ENCODE assay signal across 16 cellular contexts in genomic region chr12:124676725-124677462, GRCh38.
DNase-seq lines count a peak whose midpoint lies in the region; ATAC-seq and TF ChIP-seq lines count a peak whose summit lies in the region.
"Had no signal": no experiment of that assay in that cellular context is flagged by ENCODE, and none has a peak within 500 bp of the region (broad histone marks: within the 10 kb centered on the region; RNA-seq: fewer than 3 reads in every experiment).

No MANE protein-coding gene starts in this region.

- H3K27me3 ChIP-seq in GM23248 (replicated peaks; ENCODE audit: insufficient read depth) (no peaks in the 10 kb centered on the region), mesenchymal stem cell (ENCODE audit: control insufficient read depth in 1 of 2, insufficient read depth in 1 of 2, low read length in 2 of 2) (no peaks in the 10 kb centered on the region), gastrocnemius medialis (no peaks in the 10 kb centered on the region), PC-3 (ENCODE audit: low read length) (no peaks in the 10 kb centered on the region), thyroid gland (no peaks in the 10 kb centered on the region)

- no peaks in the 10 kb centered on the region for H3K36me3 Mint-ChIP-seq in WTC11
- peaks cover 0 to 4% of the 10 kb centered on the region in 2 donors for H3K36me3 Mint-ChIP-seq in stimulated activated naive B cell treated with anti-CD40 and anti-IgM and Interleukin-4, amounts not matched to agents 10 μg/mL and 1 μg/mL and 100 μg/mL, for 72 hours
- H3K36me3 Mint-ChIP-seq: activated naive CD8-positive, alpha-beta T cell; naive thymus-derived CD4-positive, alpha-beta T cell had no signal

- intact Hi-C loops in gastrocnemius medialis (cut with DNase I; ENCODE audit: low total_unique reads) (no loop called here), PC-3 (cut with micrococcal nuclease) (no loop called here), thyroid gland (cut with DNase I) (no loop called here)

- in situ Hi-C loops in GM23248 (cut with MboI) (no loop called here), gastrocnemius medialis (cut with MboI; ENCODE audit: low sequenced_read_pairs in 4 of 4) (no loop called here)

- H3F3A ChIP-seq in GM23248 (ENCODE audit: insufficient read depth) (peaks cover 11% of the 10 kb centered on the region; the same call in 1 of the 2 replicates), PC-3 (ENCODE audit: low read length, unreplicated experiment) (no peaks in the 10 kb centered on the region)

- H3K9me3 ChIP-seq in GM23248 (ENCODE audit: low read depth) (no peaks in the 10 kb centered on the region), mesenchymal stem cell (ENCODE audit: control insufficient read depth, low read length) (no peaks in the 10 kb centered on the region), gastrocnemius medialis (no peaks in the 10 kb centered on the region), PC-3 (ENCODE audit: low read length) (no peaks in the 10 kb centered on the region), thyroid gland (no peaks in the 10 kb centered on the region)

- H2AK5ac ChIP-seq in mesenchymal stem cell (ENCODE audit: low read length, severe bottlenecking) = peak overlapping the region; percentile 92

- no peak overlapping the region for H2AFZ ChIP-seq in GM23248
- no peak overlapping the region for H2AFZ ChIP-seq in mesenchymal stem cell (ENCODE audit: low read depth, low read length)
- H2AFZ ChIP-seq in PC-3 (ENCODE audit: low read length) = no peak overlapping the region

- CTCF ChIA-PET in WTC11 (lab: Charles Lee) (no interaction called here), PC-3 (lab: Charles Lee) (no interaction called here)

- H3K4me3 Mint-ChIP-seq in WTC11 = no peak overlapping the region
- H3K4me3 Mint-ChIP-seq in stimulated activated naive B cell treated with anti-CD40 and anti-IgM and Interleukin-4, amounts not matched to agents 10 μg/mL and 1 μg/mL and 100 μg/mL, for 72 hours = peak overlapping the region in 1 of 2 donors; percentile 68
- H3K4me3 Mint-ChIP-seq: activated CD4-positive, alpha-beta T cell treated with anti-CD3 and anti-CD28 coated beads, Interleukin-2, amount 10 ng/mL, durations not matched to agents 7 days and 5 days had no signal

- H3K36me3 ChIP-seq in GM23248 (ENCODE audit: low read depth) = no peaks in the 10 kb centered on the region
- H3K36me3 ChIP-seq in mesenchymal stem cell (ENCODE audit: control insufficient read depth in 1 of 2, insufficient read depth in 2 of 2, low read depth in 1 of 2, low read length in 2 of 2) = no peaks in the 10 kb centered on the region
- no peaks in the 10 kb centered on the region for H3K36me3 ChIP-seq in gastrocnemius medialis
- H3K36me3 ChIP-seq in PC-3 (ENCODE audit: low read depth, low read length) = no peaks in the 10 kb centered on the region
- no peaks in the 10 kb centered on the region for H3K36me3 ChIP-seq in thyroid gland

- H3K4me1 ChIP-seq in GM23248 (ENCODE audit: insufficient read depth) (peaks cover 28% of the 10 kb centered on the region), mesenchymal stem cell (ENCODE audit: control insufficient read depth, insufficient read depth, low read depth, low read length) (peaks cover 60% of the 10 kb centered on the region), gastrocnemius medialis (peaks cover 23 to 25% of the 10 kb centered on the region in 2 donors), PC-3 (ENCODE audit: insufficient read depth, low read length) (peaks cover 24% of the 10 kb centered on the region), thyroid gland (peaks cover 8 to 28% of the 10 kb centered on the region in 2 donors)

- TF ChIP-seq POLR2A in gastrocnemius medialis (IDR thresholded peaks at IDR 0.05) (no peak), thyroid gland (IDR thresholded peaks at IDR 0.05) (no peak)

- H3K4me3 ChIP-seq in GM23248 (peak overlapping the region; percentile 59), mesenchymal stem cell (ENCODE audit: insufficient read depth in 1 of 2, low read depth in 1 of 2, low read length in 2 of 2) (peak overlapping the region in 1 of 2 experiments; percentile 49), gastrocnemius medialis (peak overlapping the region in 1 of 4 donors; percentile 36), PC-3 (ENCODE audit: low read length) (no peak overlapping the region), thyroid gland (replicated peaks in 1 of 3) (no peak overlapping the region)

- peaks cover 9% of the 10 kb centered on the region for H3K4me1 Mint-ChIP-seq in WTC11
- H3K4me1 Mint-ChIP-seq in stimulated activated naive B cell treated with anti-CD40 and anti-IgM and Interleukin-4, amounts not matched to agents 10 μg/mL and 1 μg/mL and 100 μg/mL, for 72 hours = peaks cover 29 to 38% of the 10 kb centered on the region in 2 donors
- H3K4me1 Mint-ChIP-seq: activated CD4-positive, alpha-beta T cell treated with anti-CD3 and anti-CD28 coated beads, Interleukin-2, amount 10 ng/mL, durations not matched to agents 7 days and 5 days had no signal

- H3K23ac ChIP-seq in mesenchymal stem cell (ENCODE audit: low read length in 2 of 2) = peak overlapping the region in 1 of 2 experiments; percentile 46

- H3K27me3 Mint-ChIP-seq in WTC11 (ENCODE audit: low read depth) = no peaks in the 10 kb centered on the region
- peaks cover 0 to 11% of the 10 kb centered on the region in 2 donors for H3K27me3 Mint-ChIP-seq in stimulated activated naive B cell treated with anti-CD40 and anti-IgM and Interleukin-4, amounts not matched to agents 10 μg/mL and 1 μg/mL and 100 μg/mL, for 72 hours
- H3K27me3 Mint-ChIP-seq: activated CD4-positive, alpha-beta T cell treated with anti-CD3 and anti-CD28 coated beads, Interleukin-2, amount 10 ng/mL, durations not matched to agents 7 days and 5 days; activated naive CD8-positive, alpha-beta T cell; naive thymus-derived CD4-positive, alpha-beta T cell had no signal

- H3K9me2 ChIP-seq in GM23248 (ENCODE audit: insufficient read depth) (no peaks in the 10 kb centered on the region), PC-3 (replicated peaks; ENCODE audit: low read length) (no peaks in the 10 kb centered on the region)

- no peaks in the 10 kb centered on the region for H3K9me3 Mint-ChIP-seq in WTC11
- no peaks in the 10 kb centered on the region for H3K9me3 Mint-ChIP-seq in stimulated activated naive B cell treated with anti-CD40 and anti-IgM and Interleukin-4, amounts not matched to agents 10 μg/mL and 1 μg/mL and 100 μg/mL, for 72 hours
- H3K9me3 Mint-ChIP-seq: naive thymus-derived CD4-positive, alpha-beta T cell had no signal

- ATAC-seq in WTC11 = no peak
- ATAC-seq in stimulated activated naive B cell treated with anti-CD40 and anti-IgM and Interleukin-4, amounts not matched to agents 10 μg/mL and 1 μg/mL and 100 μg/mL, for 72 hours (replicated peaks) = no peak
- ATAC-seq in gastrocnemius medialis = no peak
- ATAC-seq in PC-3 = no peak

- POLR2A ChIA-PET in WTC11 (lab: Charles Lee) = no interaction called here
- POLR2A ChIA-PET in PC-3 (lab: Charles Lee; ENCODE audit: unreplicated experiment) = no interaction called here

- peak overlapping the region; percentile 78 for H2BK15ac ChIP-seq in mesenchymal stem cell (ENCODE audit: low read depth, poor library complexity, severe bottlenecking)

- H4K20me1 ChIP-seq in GM23248 (ENCODE audit: insufficient read depth) (no peaks in the 10 kb centered on the region), PC-3 (ENCODE audit: low read length) (no peaks in the 10 kb centered on the region)

- H3K9ac ChIP-seq in GM23248 (peak overlapping the region; percentile 82; the same call in 1 of the 2 replicates), mesenchymal stem cell (ENCODE audit: low read length) (peak overlapping the region; percentile 72), PC-3 (ENCODE audit: low read length) (no peak overlapping the region)

- peak overlapping the region; percentile 88 for H3K27ac ChIP-seq in GM23248
- no peak overlapping the region for H3K27ac ChIP-seq in mesenchymal stem cell (ENCODE audit: low read length, poor library complexity, severe bottlenecking)
- H3K27ac ChIP-seq in gastrocnemius medialis = peak overlapping the region in 1 of 4 donors; percentile 45
- H3K27ac ChIP-seq in PC-3 (ENCODE audit: low read length) = no peak overlapping the region
- no peak overlapping the region for H3K27ac ChIP-seq in thyroid gland

- DNase-seq in GM23248 = no peak
- DNase-seq in WTC11 (ENCODE audit: low spot score) = no peak
- DNase-seq in mesenchymal stem cell = no peak
- DNase-seq in stimulated activated naive B cell treated with anti-CD40 and anti-IgM and Interleukin-4, amounts not matched to agents 10 μg/mL and 1 μg/mL and 100 μg/mL, for 72 hours = no peak
- no peak for DNase-seq in gastrocnemius medialis
- no peak for DNase-seq in NCI-H146 treated with DMSO at 0.1 percent for 48 hours (lab: John Stamatoyannopoulos, UW; ENCODE audit: unreplicated experiment)
- no peak for DNase-seq in PC-3
- no peak for DNase-seq in thyroid gland
- DNase-seq: activated CD4-positive, alpha-beta T cell treated with anti-CD3 and anti-CD28 coated beads, Interleukin-2, amount 10 ng/mL, durations not matched to agents 7 days and 5 days; Calu3; naive thymus-derived CD4-positive, alpha-beta T cell; NK-92 treated with Interleukin-12 subunit alpha and Interleukin-12 subunit beta, amount 100 ng/mL, for 24 hours; SHP77 treated with DMSO at 0.1 percent for 48 hours; stimulated activated CD4-positive, alpha-beta T cell treated with anti-CD3 and anti-CD28 coated beads, Interleukin-2, amount 100 ng/mL, for 48 hours; stimulated activated CD8-positive, alpha-beta memory T cell treated with anti-CD3 and anti-CD28 coated beads, Interleukin-4, amount 100 ng/mL, for 48 hours had no signal

- peak overlapping the region; percentile 73 to 96 for H3K18ac ChIP-seq in mesenchymal stem cell (ENCODE audit: low read depth in 1 of 2, low read length in 2 of 2)

- TF ChIP-seq CTCF in WTC11 (IDR thresholded peaks at IDR 0.05) = no peak
- no peak for TF ChIP-seq CTCF in gastrocnemius medialis (IDR thresholded peaks at IDR 0.05 in 4 of 5, conservative IDR thresholded peaks at IDR 0.05 in 1 of 5)
- no peak for TF ChIP-seq CTCF in PC-3 (conservative IDR thresholded peaks at IDR 0.05; ENCODE audit: low read depth, low read length)
- no peak for TF ChIP-seq CTCF in thyroid gland (IDR thresholded peaks at IDR 0.05)

- H3K79me1 ChIP-seq in mesenchymal stem cell (replicated peaks; ENCODE audit: low read length, poor library complexity, severe bottlenecking) = no peaks in the 10 kb centered on the region

- H3K4ac ChIP-seq in mesenchymal stem cell (ENCODE audit: low read depth in 1 of 2, low read length in 2 of 2) = peak overlapping the region; percentile 62 to 87

- H3K27ac Mint-ChIP-seq in WTC11 = peak overlapping the region; percentile 63
- H3K27ac Mint-ChIP-seq in stimulated activated naive B cell treated with anti-CD40 and anti-IgM and Interleukin-4, amounts not matched to agents 10 μg/mL and 1 μg/mL and 100 μg/mL, for 72 hours = peak overlapping the region; percentile 81
- H3K27ac Mint-ChIP-seq: activated CD4-positive, alpha-beta T cell treated with anti-CD3 and anti-CD28 coated beads, Interleukin-2, amount 10 ng/mL, durations not matched to agents 7 days and 5 days; activated naive CD8-positive, alpha-beta T cell had no signal

- no peak overlapping the region for H2BK5ac ChIP-seq in mesenchymal stem cell (ENCODE audit: low read depth, low read length, poor library complexity, severe bottlenecking)

- BruUV-seq in PC-3 (replicated peaks; lab: Mats Ljungman, UMichigan) = no TSS peak

- H4K91ac ChIP-seq in mesenchymal stem cell (ENCODE audit: low read length) = peak overlapping the region; percentile 93

- H3K4me2 ChIP-seq in GM23248 (ENCODE audit: unreplicated experiment) = peak overlapping the region; percentile 79
- H3K4me2 ChIP-seq in mesenchymal stem cell (ENCODE audit: low read length, poor library complexity, severe bottlenecking) = no peak overlapping the region
- no peak overlapping the region for H3K4me2 ChIP-seq in PC-3 (ENCODE audit: low read length)

- peak overlapping the region; percentile 9 for H2BK120ac ChIP-seq in mesenchymal stem cell (ENCODE audit: low read depth, low read length)

- H3K14ac ChIP-seq in mesenchymal stem cell (ENCODE audit: low read length in 2 of 2) = peak overlapping the region in 1 of 2 experiments; percentile 91

- peak overlapping the region; percentile 67 for H4K8ac ChIP-seq in mesenchymal stem cell (ENCODE audit: low read length)

- 88 to 92% methylated on average over 22 to 42 of the region's 42 CpGs for WGBS in GM23248 (ENCODE audit: low coverage in 1 of 2, low lambda C conversion rate in 2 of 2, missing lambda C conversion rate in 2 of 2), 2 experiments
- WGBS in mesenchymal stem cell = 93% methylated on average over 42 of the region's 42 CpGs
- WGBS in thyroid gland, 2 donors = 90 to 91% methylated on average over 39 of the region's 42 CpGs

- H2BK12ac ChIP-seq in mesenchymal stem cell (ENCODE audit: low read length in 2 of 2) = peak overlapping the region; percentile 87 to 97

- no peaks in the 10 kb centered on the region for H3K79me2 ChIP-seq in GM23248 (ENCODE audit: insufficient read depth)
- no peaks in the 10 kb centered on the region for H3K79me2 ChIP-seq in PC-3 (ENCODE audit: low read length)
